ENCODE assay signal across 2 cellular contexts in the genomic region with DNA sequence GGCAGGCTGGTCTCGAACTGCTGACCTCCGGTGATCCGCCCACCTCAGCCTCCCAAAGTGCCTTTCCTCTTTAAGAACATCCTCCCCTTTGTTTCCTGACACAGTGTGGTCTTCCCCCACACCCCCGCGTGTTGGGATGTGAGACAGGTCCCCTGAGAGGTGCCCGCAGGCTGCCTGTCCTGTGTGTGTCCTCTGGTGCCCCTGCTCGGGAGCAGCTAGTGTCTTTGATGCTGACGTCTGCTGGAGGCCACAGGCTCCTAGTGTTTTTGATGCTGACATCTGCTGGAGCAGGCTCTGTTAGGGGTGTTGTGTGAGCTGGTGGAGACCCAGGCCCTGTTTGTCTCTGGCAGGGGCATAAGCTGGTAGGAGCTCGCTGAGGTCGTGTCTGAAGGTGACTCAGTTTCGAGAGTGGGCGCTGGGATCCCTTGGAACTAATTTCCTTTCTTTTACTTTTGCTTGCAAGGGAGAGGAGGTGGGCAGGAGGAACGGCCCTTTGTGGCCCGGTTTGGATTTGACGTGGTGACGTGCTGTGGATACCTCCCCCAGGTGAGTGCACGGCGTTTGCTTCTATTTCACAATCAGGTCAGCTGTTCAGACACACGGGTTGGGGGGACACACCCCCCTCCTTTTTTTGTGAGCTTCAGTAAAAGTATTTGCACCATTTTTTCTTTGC.
TF ChIP-seq lines count a peak whose summit lies in the region.

No MANE protein-coding gene starts in this region.

TF ChIP-seq in GM23338, 12 proteins besides CTCF, POLR2A, EP300 and RAD21 (continued from another document):
- TF ChIP-seq, protein P1, sequence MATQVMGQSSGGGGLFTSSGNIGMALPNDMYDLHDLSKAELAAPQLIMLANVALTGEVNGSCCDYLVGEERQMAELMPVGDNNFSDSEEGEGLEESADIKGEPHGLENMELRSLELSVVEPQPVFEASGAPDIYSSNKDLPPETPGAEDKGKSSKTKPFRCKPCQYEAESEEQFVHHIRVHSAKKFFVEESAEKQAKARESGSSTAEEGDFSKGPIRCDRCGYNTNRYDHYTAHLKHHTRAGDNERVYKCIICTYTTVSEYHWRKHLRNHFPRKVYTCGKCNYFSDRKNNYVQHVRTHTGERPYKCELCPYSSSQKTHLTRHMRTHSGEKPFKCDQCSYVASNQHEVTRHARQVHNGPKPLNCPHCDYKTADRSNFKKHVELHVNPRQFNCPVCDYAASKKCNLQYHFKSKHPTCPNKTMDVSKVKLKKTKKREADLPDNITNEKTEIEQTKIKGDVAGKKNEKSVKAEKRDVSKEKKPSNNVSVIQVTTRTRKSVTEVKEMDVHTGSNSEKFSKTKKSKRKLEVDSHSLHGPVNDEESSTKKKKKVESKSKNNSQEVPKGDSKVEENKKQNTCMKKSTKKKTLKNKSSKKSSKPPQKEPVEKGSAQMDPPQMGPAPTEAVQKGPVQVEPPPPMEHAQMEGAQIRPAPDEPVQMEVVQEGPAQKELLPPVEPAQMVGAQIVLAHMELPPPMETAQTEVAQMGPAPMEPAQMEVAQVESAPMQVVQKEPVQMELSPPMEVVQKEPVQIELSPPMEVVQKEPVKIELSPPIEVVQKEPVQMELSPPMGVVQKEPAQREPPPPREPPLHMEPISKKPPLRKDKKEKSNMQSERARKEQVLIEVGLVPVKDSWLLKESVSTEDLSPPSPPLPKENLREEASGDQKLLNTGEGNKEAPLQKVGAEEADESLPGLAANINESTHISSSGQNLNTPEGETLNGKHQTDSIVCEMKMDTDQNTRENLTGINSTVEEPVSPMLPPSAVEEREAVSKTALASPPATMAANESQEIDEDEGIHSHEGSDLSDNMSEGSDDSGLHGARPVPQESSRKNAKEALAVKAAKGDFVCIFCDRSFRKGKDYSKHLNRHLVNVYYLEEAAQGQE (IDR thresholded peaks at IDR 0.05; ENCODE audit: unreplicated experiment) = no peak

TF ChIP-seq in SK-N-SH treated with all-trans-retinoic acid at 6 μM for 48 hours, 23 proteins besides CTCF, POLR2A, EP300 and RAD21 (continued from another document):
- TF ChIP-seq, protein P2, sequence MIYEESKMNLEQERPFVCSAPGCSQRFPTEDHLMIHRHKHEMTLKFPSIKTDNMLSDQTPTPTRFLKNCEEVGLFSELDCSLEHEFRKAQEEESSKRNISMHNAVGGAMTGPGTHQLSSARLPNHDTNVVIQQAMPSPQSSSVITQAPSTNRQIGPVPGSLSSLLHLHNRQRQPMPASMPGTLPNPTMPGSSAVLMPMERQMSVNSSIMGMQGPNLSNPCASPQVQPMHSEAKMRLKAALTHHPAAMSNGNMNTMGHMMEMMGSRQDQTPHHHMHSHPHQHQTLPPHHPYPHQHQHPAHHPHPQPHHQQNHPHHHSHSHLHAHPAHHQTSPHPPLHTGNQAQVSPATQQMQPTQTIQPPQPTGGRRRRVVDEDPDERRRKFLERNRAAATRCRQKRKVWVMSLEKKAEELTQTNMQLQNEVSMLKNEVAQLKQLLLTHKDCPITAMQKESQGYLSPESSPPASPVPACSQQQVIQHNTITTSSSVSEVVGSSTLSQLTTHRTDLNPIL (CRISPR knock-in tag; IDR thresholded peaks at IDR 0.05; ENCODE audit: low read depth) = no peak
- TF ChIP-seq ZNF565 (CRISPR knock-in tag; conservative IDR thresholded peaks at IDR 0.05; ENCODE audit: low read depth) (no peak), ISL1 (CRISPR knock-in tag; IDR thresholded peaks at IDR 0.05) (no peak), PPARA (CRISPR knock-in tag; IDR thresholded peaks at IDR 0.05; ENCODE audit: borderline replicate concordance) (no peak), RARB (CRISPR knock-in tag; IDR thresholded peaks at IDR 0.05) (no peak), ZFP3 (CRISPR knock-in tag; IDR thresholded peaks at IDR 0.05) (no peak)
- TF ChIP-seq, protein P3, sequence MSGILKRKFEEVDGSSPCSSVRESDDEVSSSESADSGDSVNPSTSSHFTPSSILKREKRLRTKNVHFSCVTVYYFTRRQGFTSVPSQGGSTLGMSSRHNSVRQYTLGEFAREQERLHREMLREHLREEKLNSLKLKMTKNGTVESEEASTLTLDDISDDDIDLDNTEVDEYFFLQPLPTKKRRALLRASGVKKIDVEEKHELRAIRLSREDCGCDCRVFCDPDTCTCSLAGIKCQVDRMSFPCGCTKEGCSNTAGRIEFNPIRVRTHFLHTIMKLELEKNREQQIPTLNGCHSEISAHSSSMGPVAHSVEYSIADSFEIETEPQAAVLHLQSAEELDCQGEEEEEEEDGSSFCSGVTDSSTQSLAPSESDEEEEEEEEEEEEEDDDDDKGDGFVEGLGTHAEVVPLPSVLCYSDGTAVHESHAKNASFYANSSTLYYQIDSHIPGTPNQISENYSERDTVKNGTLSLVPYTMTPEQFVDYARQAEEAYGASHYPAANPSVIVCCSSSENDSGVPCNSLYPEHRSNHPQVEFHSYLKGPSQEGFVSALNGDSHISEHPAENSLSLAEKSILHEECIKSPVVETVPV (CRISPR knock-in tag; IDR thresholded peaks at IDR 0.05) = no peak
- TF ChIP-seq, protein P4, sequence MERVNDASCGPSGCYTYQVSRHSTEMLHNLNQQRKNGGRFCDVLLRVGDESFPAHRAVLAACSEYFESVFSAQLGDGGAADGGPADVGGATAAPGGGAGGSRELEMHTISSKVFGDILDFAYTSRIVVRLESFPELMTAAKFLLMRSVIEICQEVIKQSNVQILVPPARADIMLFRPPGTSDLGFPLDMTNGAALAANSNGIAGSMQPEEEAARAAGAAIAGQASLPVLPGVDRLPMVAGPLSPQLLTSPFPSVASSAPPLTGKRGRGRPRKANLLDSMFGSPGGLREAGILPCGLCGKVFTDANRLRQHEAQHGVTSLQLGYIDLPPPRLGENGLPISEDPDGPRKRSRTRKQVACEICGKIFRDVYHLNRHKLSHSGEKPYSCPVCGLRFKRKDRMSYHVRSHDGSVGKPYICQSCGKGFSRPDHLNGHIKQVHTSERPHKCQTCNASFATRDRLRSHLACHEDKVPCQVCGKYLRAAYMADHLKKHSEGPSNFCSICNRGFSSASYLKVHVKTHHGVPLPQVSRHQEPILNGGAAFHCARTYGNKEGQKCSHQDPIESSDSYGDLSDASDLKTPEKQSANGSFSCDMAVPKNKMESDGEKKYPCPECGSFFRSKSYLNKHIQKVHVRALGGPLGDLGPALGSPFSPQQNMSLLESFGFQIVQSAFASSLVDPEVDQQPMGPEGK (CRISPR knock-in tag; IDR thresholded peaks at IDR 0.05; ENCODE audit: borderline replicate concordance) = no peak
- TF ChIP-seq, protein P5, sequence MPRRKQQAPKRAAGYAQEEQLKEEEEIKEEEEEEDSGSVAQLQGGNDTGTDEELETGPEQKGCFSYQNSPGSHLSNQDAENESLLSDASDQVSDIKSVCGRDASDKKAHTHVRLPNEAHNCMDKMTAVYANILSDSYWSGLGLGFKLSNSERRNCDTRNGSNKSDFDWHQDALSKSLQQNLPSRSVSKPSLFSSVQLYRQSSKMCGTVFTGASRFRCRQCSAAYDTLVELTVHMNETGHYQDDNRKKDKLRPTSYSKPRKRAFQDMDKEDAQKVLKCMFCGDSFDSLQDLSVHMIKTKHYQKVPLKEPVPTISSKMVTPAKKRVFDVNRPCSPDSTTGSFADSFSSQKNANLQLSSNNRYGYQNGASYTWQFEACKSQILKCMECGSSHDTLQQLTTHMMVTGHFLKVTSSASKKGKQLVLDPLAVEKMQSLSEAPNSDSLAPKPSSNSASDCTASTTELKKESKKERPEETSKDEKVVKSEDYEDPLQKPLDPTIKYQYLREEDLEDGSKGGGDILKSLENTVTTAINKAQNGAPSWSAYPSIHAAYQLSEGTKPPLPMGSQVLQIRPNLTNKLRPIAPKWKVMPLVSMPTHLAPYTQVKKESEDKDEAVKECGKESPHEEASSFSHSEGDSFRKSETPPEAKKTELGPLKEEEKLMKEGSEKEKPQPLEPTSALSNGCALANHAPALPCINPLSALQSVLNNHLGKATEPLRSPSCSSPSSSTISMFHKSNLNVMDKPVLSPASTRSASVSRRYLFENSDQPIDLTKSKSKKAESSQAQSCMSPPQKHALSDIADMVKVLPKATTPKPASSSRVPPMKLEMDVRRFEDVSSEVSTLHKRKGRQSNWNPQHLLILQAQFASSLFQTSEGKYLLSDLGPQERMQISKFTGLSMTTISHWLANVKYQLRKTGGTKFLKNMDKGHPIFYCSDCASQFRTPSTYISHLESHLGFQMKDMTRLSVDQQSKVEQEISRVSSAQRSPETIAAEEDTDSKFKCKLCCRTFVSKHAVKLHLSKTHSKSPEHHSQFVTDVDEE (CRISPR knock-in tag; IDR thresholded peaks at IDR 0.05) = no peak
TF ChIP-seq in SK-N-SH treated with all-trans-retinoic acid at 6 μM for 48 hours: peak in this region for 0.
